ENCODE assay signal across 10 cellular contexts in the genomic region with DNA sequence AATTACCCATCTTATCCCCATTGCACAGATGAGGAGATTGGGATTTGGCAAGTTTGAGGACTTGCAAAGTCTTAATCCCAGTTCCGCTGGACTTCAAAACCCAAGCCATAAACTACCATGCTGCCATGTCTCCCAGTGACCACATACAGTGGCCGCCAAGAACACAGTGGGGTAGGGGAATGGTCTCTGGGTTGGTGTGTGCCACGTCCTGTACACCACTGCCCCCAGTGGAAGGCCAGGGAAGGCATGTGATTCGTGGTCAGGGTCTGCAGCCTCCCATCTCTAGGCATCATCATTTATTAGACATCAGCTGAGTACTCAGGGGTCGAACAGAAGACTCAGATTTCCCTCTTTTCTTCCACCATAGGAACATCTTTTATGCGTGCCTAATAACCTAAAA.
A peak's percentile ranks its signal among the peaks of the same experiment; 100 is the strongest.
DNase-seq lines count a peak whose midpoint lies in the region; TF ChIP-seq lines count a peak whose summit lies in the region.
"Had no signal": no experiment of that assay in that cellular context is flagged by ENCODE, and none has a peak within 500 bp of the region (broad histone marks: within the 10 kb centered on the region; RNA-seq: fewer than 3 reads in every experiment).

No MANE protein-coding gene starts in this region.

- no peaks in the 10 kb centered on the region for H3K9me3 Mint-ChIP-seq in brain

- no peak overlapping the region for H3K4me3 Mint-ChIP-seq in brain

- peaks cover 61% of the 10 kb centered on the region for H3K4me1 Mint-ChIP-seq in brain

- DNase-seq in NCI-H526 (lab: John Stamatoyannopoulos, UW) = peak; percentile 31 to 63
- no peak for DNase-seq in NCI-H526 treated with DMSO at 0.1 percent for 48 hours (lab: John Stamatoyannopoulos, UW)
- DNase-seq in NAMALWA (ENCODE audit: low spot score) = peak; percentile 54
- no peak for DNase-seq in retinal pigment epithelial cell (ENCODE audit: low read depth)
- no peak for DNase-seq in activated CD4-positive, CD25-positive, alpha-beta regulatory T cell treated with anti-CD3 and anti-CD28 coated beads, Interleukin-2, amount 50 U/mL, for 72 hours
- DNase-seq in NCI-H2196 treated with DMSO at 0.1 percent for 48 hours (lab: John Stamatoyannopoulos, UW; ENCODE audit: unreplicated experiment) = no peak
- DNase-seq in 8988T = no peak
- DNase-seq: activated CD8-positive, alpha-beta memory T cell treated with anti-CD3 and anti-CD28 coated beads, Interleukin-2, amount 50 U/mL, for 48 hours; DMS79 treated with DMSO at 0.1 percent for 48 hours had no signal

- peak overlapping the region in 2 of 5 experiments; percentile 67 to 68 for H3K27ac Mint-ChIP-seq in brain

- H3K4me3 ChIP-seq in retinal pigment epithelial cell (ENCODE audit: low read length) = no peak overlapping the region

- H3K27me3 Mint-ChIP-seq in brain = no peaks in the 10 kb centered on the region

- peak; percentile 47 to 63 for TF ChIP-seq CTCF in brain (conservative IDR thresholded peaks at IDR 0.05)
- peak; percentile 61 for TF ChIP-seq CTCF in retinal pigment epithelial cell (conservative IDR thresholded peaks at IDR 0.05; ENCODE audit: low read depth, low read length)

- H3K36me3 Mint-ChIP-seq in brain = no peaks in the 10 kb centered on the region

Comparison
In these comparisons a context has a peak if more than half of its experiments do, and no peak if none do; other contexts are left out.
1. DNase-seq: peak in NCI-H526 (2 of 2) and NAMALWA (single experiment); none in NCI-H526 treated with DMSO at 0.1 percent for 48 hours (single experiment), retinal pigment epithelial cell (single experiment), activated CD4-positive, CD25-positive, alpha-beta regulatory T cell treated with anti-CD3 and anti-CD28 coated beads, Interleukin-2, amount 50 U/mL, for 72 hours (single experiment), NCI-H2196 treated with DMSO at 0.1 percent for 48 hours (single experiment) and 8988T (single experiment).